In genomic region chr3:72442755-72443154, GRCh38 we compare ENCODE assay signal across 22 cellular contexts. TPM values are rescaled to one million over a fixed set of nuclear protein-coding genes. Genes with fewer than 3 reads are reported as not detected.
DNase-seq lines count a peak whose midpoint lies in the region; ATAC-seq and TF ChIP-seq lines count a peak whose summit lies in the region.
"Had no signal": no experiment of that assay in that cellular context is flagged by ENCODE, and none has a peak within 500 bp of the region (broad histone marks: within the 10 kb centered on the region; RNA-seq: fewer than 3 reads in every experiment).

No MANE protein-coding gene starts in this region.

- ATAC-seq in activated naive CD4-positive, alpha-beta T cell treated with anti-CD3 and anti-CD28 coated beads, Interleukin-2, amount 50 U/mL, for 72 hours, result no peak
- no peak for ATAC-seq in activated naive CD8-positive, alpha-beta T cell treated with anti-CD3 and anti-CD28 coated beads, Interleukin-2, amount 10 ng/mL, durations not matched to agents 7 days and 5 days (ENCODE audit: low read depth)
- no peak for ATAC-seq in GM18861 (IDR thresholded peaks at IDR 0.05; ENCODE audit: unreplicated experiment)

- peaks cover 34% of the 10 kb centered on the region for H3K36me3 Mint-ChIP-seq in activated naive CD4-positive, alpha-beta T cell treated with anti-CD3 and anti-CD28 coated beads, Interleukin-2, amount 50 U/mL, for 24 hours
- H3K36me3 Mint-ChIP-seq in activated naive CD4-positive, alpha-beta T cell treated with anti-CD3 and anti-CD28 coated beads, Interleukin-2, amount 50 U/mL, for 72 hours, result peaks cover 42 to 81% of the 10 kb centered on the region in 2 donors
- H3K36me3 Mint-ChIP-seq in activated naive CD8-positive, alpha-beta T cell treated with anti-CD3 and anti-CD28 coated beads, Interleukin-2, amount 10 ng/mL, durations not matched to agents 7 days and 5 days, result peaks cover 59% of the 10 kb centered on the region

- H3K27me3 Mint-ChIP-seq in activated naive CD4-positive, alpha-beta T cell treated with anti-CD3 and anti-CD28 coated beads, Interleukin-2, amount 50 U/mL, for 24 hours, result no peaks in the 10 kb centered on the region
- no peaks in the 10 kb centered on the region for H3K27me3 Mint-ChIP-seq in activated naive CD8-positive, alpha-beta T cell treated with anti-CD3 and anti-CD28 coated beads, Interleukin-2, amount 10 ng/mL, durations not matched to agents 7 days and 5 days
- H3K27me3 Mint-ChIP-seq: memory B cell, progenitor cell of endocrine pancreas had no signal

- H3F3A ChIP-seq in DOHH2 (ENCODE audit: control insufficient read depth, insufficient read depth), result no peaks in the 10 kb centered on the region

- H3K4me3 Mint-ChIP-seq in activated naive CD4-positive, alpha-beta T cell treated with anti-CD3 and anti-CD28 coated beads, Interleukin-2, amount 50 U/mL, for 24 hours, result peak overlapping the region; percentile 99
- H3K4me3 Mint-ChIP-seq in activated naive CD8-positive, alpha-beta T cell treated with anti-CD3 and anti-CD28 coated beads, Interleukin-2, amount 10 ng/mL, durations not matched to agents 7 days and 5 days, result peak overlapping the region; percentile 32
- H3K4me3 Mint-ChIP-seq: activated naive CD4-positive, alpha-beta T cell treated with anti-CD3 and anti-CD28 coated beads, Interleukin-2, amount 10 ng/mL, durations not matched to agents 7 days and 5 days; endodermal cell; memory B cell had no signal

- POLR2A ChIA-PET in activated naive CD8-positive, alpha-beta T cell treated with anti-CD3 and anti-CD28 coated beads, Interleukin-2, amount 10 ng/mL, durations not matched to agents 7 days and 5 days (lab: Charles Lee), result interaction anchor here (0.6 kb wide), 1 partner anchor 96 kb away, joined by 3 read pairs; no protein-coding TSS in a partner anchor

- peaks cover 91% of the 10 kb centered on the region for H3K79me2 ChIP-seq in DOHH2 (ENCODE audit: control insufficient read depth, low read length)

- H3K36me3 ChIP-seq in DOHH2 (ENCODE audit: control insufficient read depth, low read length) (peaks cover 77% of the 10 kb centered on the region), spleen (peaks cover 0 to 24% (median 3%) of the 10 kb centered on the region in 6 donors)
- H3K36me3 ChIP-seq: upper lobe of left lung had no signal

- TF ChIP-seq CTCF in DOHH2 (IDR thresholded peaks at IDR 0.05; ENCODE audit: low read depth, low read length, poor library complexity, severe bottlenecking) (no peak), spleen (IDR thresholded peaks at IDR 0.05 in 8 of 11, conservative IDR thresholded peaks at IDR 0.05 in 3 of 11) (no peak)

- H3K27ac ChIP-seq in DOHH2 (ENCODE audit: low read depth, low read length), result no peak overlapping the region
- peak overlapping the region in 6 of 8 donors; percentile 3 to 71 (median 50) for H3K27ac ChIP-seq in spleen

- H3K27me3 ChIP-seq in DOHH2 (ENCODE audit: control insufficient read depth, low read length), result peaks cover 4% of the 10 kb centered on the region; the same call in 1 of the 2 replicates
- no peaks in the 10 kb centered on the region for H3K27me3 ChIP-seq in spleen (replicated peaks in 1 of 7)
- H3K27me3 ChIP-seq: upper lobe of left lung had no signal

- H4K20me1 ChIP-seq in DOHH2 (ENCODE audit: control insufficient read depth, insufficient read depth, low read depth, low read length), result peaks cover 64% of the 10 kb centered on the region

- peaks cover 6% of the 10 kb centered on the region for H3K9me3 Mint-ChIP-seq in activated naive CD4-positive, alpha-beta T cell treated with anti-CD3 and anti-CD28 coated beads, Interleukin-2, amount 50 U/mL, for 24 hours
- H3K9me3 Mint-ChIP-seq in activated naive CD4-positive, alpha-beta T cell treated with anti-CD3 and anti-CD28 coated beads, Interleukin-2, amount 50 U/mL, for 72 hours, result peaks cover 5 to 16% of the 10 kb centered on the region in 2 donors
- peaks cover 1% of the 10 kb centered on the region for H3K9me3 Mint-ChIP-seq in activated naive CD8-positive, alpha-beta T cell treated with anti-CD3 and anti-CD28 coated beads, Interleukin-2, amount 10 ng/mL, durations not matched to agents 7 days and 5 days
- H3K9me3 Mint-ChIP-seq: activated naive CD4-positive, alpha-beta T cell treated with anti-CD3 and anti-CD28 coated beads, Interleukin-2, amount 10 ng/mL, durations not matched to agents 7 days and 5 days; endodermal cell; nephron had no signal

- H3K4me3 ChIP-seq in DOHH2 (ENCODE audit: low read length), result no peak overlapping the region
- peak overlapping the region in 1 of 8 donors; percentile 26 for H3K4me3 ChIP-seq in spleen
- H3K4me3 ChIP-seq: upper lobe of left lung had no signal

- TF ChIP-seq POLR2A in spleen (IDR thresholded peaks at IDR 0.05), result no peak

- 61 to 80% (median 70%) methylated on average over 4 of the region's 4 CpGs for WGBS in spleen, 5 donors

- intact Hi-C loops in spleen (cut with DNase I; ENCODE audit: low total_unique reads), result no loop called here

- H3K4me1 ChIP-seq in DOHH2 (ENCODE audit: control insufficient read depth, low read length), result peaks cover 64% of the 10 kb centered on the region
- peaks cover 47 to 92% (median 87%) of the 10 kb centered on the region in 6 donors for H3K4me1 ChIP-seq in spleen

- no peak overlapping the region for H3K27ac Mint-ChIP-seq in activated naive CD4-positive, alpha-beta T cell treated with anti-CD3 and anti-CD28 coated beads, Interleukin-2, amount 50 U/mL, for 24 hours
- H3K27ac Mint-ChIP-seq in activated naive CD4-positive, alpha-beta T cell treated with anti-CD3 and anti-CD28 coated beads, Interleukin-2, amount 50 U/mL, for 72 hours, result no peak overlapping the region
- no peak overlapping the region for H3K27ac Mint-ChIP-seq in activated naive CD8-positive, alpha-beta T cell treated with anti-CD3 and anti-CD28 coated beads, Interleukin-2, amount 10 ng/mL, durations not matched to agents 7 days and 5 days
- H3K27ac Mint-ChIP-seq: endodermal cell, memory B cell, nephron had no signal

- H3K9me2 ChIP-seq in DOHH2 (replicated peaks; ENCODE audit: control insufficient read depth, low read length), result no peaks in the 10 kb centered on the region

- no peak for DNase-seq in activated naive CD4-positive, alpha-beta T cell treated with anti-CD3 and anti-CD28 coated beads, Interleukin-2, amount 50 U/mL, for 72 hours (ENCODE audit: low spot score in 2 of 2)
- no peak for DNase-seq in activated naive CD8-positive, alpha-beta T cell treated with anti-CD3 and anti-CD28 coated beads, Interleukin-2, amount 10 ng/mL, durations not matched to agents 7 days and 5 days
- DNase-seq in spleen (no peak), mesenteric fat pad (ENCODE audit: low spot score) (no peak), KG1 (lab: John Stamatoyannopoulos, UW) (no peak)
- DNase-seq: activated CD4-positive, alpha-beta T cell treated with anti-CD3 and anti-CD28 coated beads for 4 hours; activated naive CD4-positive, alpha-beta T cell treated with anti-CD3 and anti-CD28 coated beads, Interleukin-2, amount 10 ng/mL, durations not matched to agents 7 days and 5 days; Calu3; endodermal cell; MM.1S; NCI-H1436 treated with DMSO at 0.1 percent for 48 hours; NCI-H2171 treated with DMSO at 0.1 percent for 48 hours; NCI-H69; stimulated activated CD4-positive, alpha-beta T cell treated with anti-CD3 and anti-CD28 coated beads, Interleukin-1b, Interleukin-23, amount 100 ng/mL, for 48 hours; stimulated activated naive CD4-positive, alpha-beta T cell; upper lobe of left lung had no signal

- H3K4me2 ChIP-seq in DOHH2 (ENCODE audit: low read length), result 0 out of 2 replicates have a peak overlapping the region, but pooled peaks have one; percentile 9

- H3K4me1 Mint-ChIP-seq in activated naive CD4-positive, alpha-beta T cell treated with anti-CD3 and anti-CD28 coated beads, Interleukin-2, amount 50 U/mL, for 24 hours, result peaks cover 87% of the 10 kb centered on the region
- H3K4me1 Mint-ChIP-seq in activated naive CD8-positive, alpha-beta T cell treated with anti-CD3 and anti-CD28 coated beads, Interleukin-2, amount 10 ng/mL, durations not matched to agents 7 days and 5 days, result peaks cover 62% of the 10 kb centered on the region

- H3K9me3 ChIP-seq in DOHH2 (ENCODE audit: control insufficient read depth, insufficient read depth, low read length), result no peaks in the 10 kb centered on the region
- H3K9me3 ChIP-seq in spleen, result no peaks in the 10 kb centered on the region
- H3K9me3 ChIP-seq: upper lobe of left lung had no signal

RNA-seq across cellular contexts. Expression of gene RYBP, which starts 3.7 kb away (rescaled TPM):
- total RNA-seq in activated naive CD4-positive, alpha-beta T cell treated with anti-CD3 and anti-CD28 coated beads, Interleukin-2, amount 50 U/mL, for 72 hours, result 10 to 100 TPM; 15.9 to 36.6 TPM
- total RNA-seq in activated naive CD8-positive, alpha-beta T cell treated with anti-CD3 and anti-CD28 coated beads, Interleukin-2, amount 10 ng/mL, durations not matched to agents 7 days and 5 days, result 10 to 100 TPM; 11.6 TPM
- total RNA-seq in spleen, result 10 to 100 TPM; 18.0 to 25.2 (median 20.3) TPM
- polyA plus RNA-seq in spleen, result 1 to 10 TPM; 5.3 to 10.0 (median 6.2) TPM
- 14.6 TPM for total RNA-seq in mesenteric fat pad
